In genomic region chr2:194343167-194343566, GRCh38 we compare ENCODE assay signal across 10 cellular contexts.
"Had no signal": no experiment of that assay in that cellular context is flagged by ENCODE, and none has a peak within 500 bp of the region (broad histone marks: within the 10 kb centered on the region; RNA-seq: fewer than 3 reads in every experiment).

No MANE protein-coding gene starts in this region.

- H3K4me3 ChIP-seq: lung had no signal

- ATAC-seq: naive thymus-derived CD4-positive, alpha-beta T cell; stimulated activated effector memory CD8-positive, alpha-beta T cell treated with anti-CD3 and anti-CD28 coated beads, Interleukin-12 subunit alpha, Interleukin-12 subunit beta, amount 100 ng/mL, for 72 hours had no signal

- DNase-seq: activated CD4-positive, alpha-beta T cell treated with anti-CD3 and anti-CD28 coated beads, Interleukin-2, amount 50 U/mL, for 4 hours; activated CD4-positive, CD25-positive, alpha-beta regulatory T cell treated with anti-CD3 and anti-CD28 coated beads, Interleukin-2, amount 50 U/mL, for 72 hours; activated naive CD4-positive, alpha-beta T cell treated with Interleukin-2 at 50 U/mL for 16 hours; activated T-cell treated with anti-CD3 and anti-CD28 coated beads for 4 hours; aorta; dermis blood vessel endothelial cell; erythroblast; naive thymus-derived CD4-positive, alpha-beta T cell had no signal
